ENCODE assay signal across 6 cellular contexts in genomic region chr6:20472748-20473147, GRCh38.
"Had no signal": no experiment of that assay in that cellular context is flagged by ENCODE, and none has a peak within 500 bp of the region (broad histone marks: within the 10 kb centered on the region; RNA-seq: fewer than 3 reads in every experiment).

No MANE protein-coding gene starts in this region.

- H3K9ac ChIP-seq: GM23248, KMS-11 had no signal

- H3K9me3 Mint-ChIP-seq: H9 had no signal

- DNase-seq: GM23248, H9, HCEC 1CT, IMR-90, KBM-7 had no signal

- H2AFZ ChIP-seq: GM23248 had no signal

- H3K27ac ChIP-seq: GM23248, KMS-11 had no signal

- H3K4me3 Mint-ChIP-seq: H9 had no signal

- H3K4me2 ChIP-seq: KMS-11 had no signal

- H3K4me3 ChIP-seq: GM23248 had no signal
